Comparison of ENCODE assay signal across 8 cellular contexts in genomic region chr11:1263036-1263435, GRCh38. TPM values are rescaled to one million over a fixed set of nuclear protein-coding genes. Genes with fewer than 3 reads are reported as not detected.
DNase-seq lines count a peak whose midpoint lies in the region; FAIRE-seq and TF ChIP-seq lines count a peak whose summit lies in the region.

No MANE protein-coding gene starts in this region.

- no peaks in the 10 kb centered on the region for H3K27me3 ChIP-seq in tibial nerve

- H3K4me3 ChIP-seq in kidney (ENCODE audit: low read length in 2 of 2) (peak overlapping the region; percentile 4 to 68), tibial nerve (peak overlapping the region; percentile 38 to 67 (median 54))

- TF ChIP-seq EP300 in tibial nerve (IDR thresholded peaks at IDR 0.05) = no peak

- TF ChIP-seq CTCF in kidney (IDR thresholded peaks at IDR 0.05; ENCODE audit: borderline replicate concordance, extremely low read depth, insufficient read depth) (no peak), tibial nerve (IDR thresholded peaks at IDR 0.05) (no peak)

- H3K4me1 ChIP-seq in kidney (ENCODE audit: control insufficient read depth in 1 of 2, insufficient read depth in 1 of 2, low read depth in 1 of 2, low read length in 2 of 2) = peaks cover 9 to 15% of the 10 kb centered on the region in 2 donors
- H3K4me1 ChIP-seq in tibial nerve = peaks cover 4 to 25% (median 14%) of the 10 kb centered on the region in 4 donors

- intact Hi-C loops in activated CD4-positive, alpha-beta T cell treated with anti-CD3 and anti-CD28 coated beads, Interleukin-2, amount 10 ng/mL, durations not matched to agents 24 days and 14 days (cut with micrococcal nuclease) = loop anchor here (2.0 to 5.0 kb wide), 3 partner anchors 46 to 119 kb away; partner anchors contain the start of gene TOLLIP
- intact Hi-C loops in kidney (cut with DNase I) = no loop called here

- peaks cover 4% of the 10 kb centered on the region for H3K36me3 Mint-ChIP-seq in activated CD4-positive, alpha-beta T cell treated with anti-CD3 and anti-CD28 coated beads, Interleukin-2, amount 10 ng/mL, durations not matched to agents 24 days and 14 days (ENCODE audit: low read depth)
- H3K36me3 Mint-ChIP-seq in activated naive CD4-positive, alpha-beta T cell treated with anti-CD3 and anti-CD28 coated beads, Interleukin-2, amount 10 ng/mL, durations not matched to agents 7 days and 5 days = peaks cover 4% of the 10 kb centered on the region

- H3K27ac ChIP-seq in kidney (ENCODE audit: low read depth in 2 of 2, low read length in 2 of 2) (no peak overlapping the region), tibial nerve (peak overlapping the region; percentile 78 to 93 (median 86))

- no peak for DNase-seq in activated CD4-positive, alpha-beta T cell treated with anti-CD3 and anti-CD28 coated beads, Interleukin-2, amount 10 ng/mL, durations not matched to agents 24 days and 14 days
- DNase-seq in activated CD4-positive, alpha-beta T cell treated with anti-CD3 and anti-CD28 coated beads, Interleukin-2, amount 50 U/mL, for 4 hours = no peak
- DNase-seq in activated naive CD4-positive, alpha-beta T cell treated with anti-CD3 and anti-CD28 coated beads, Interleukin-2, amount 10 ng/mL, durations not matched to agents 7 days and 5 days = no peak
- no peak for DNase-seq in kidney
- DNase-seq in tibial nerve (ENCODE audit: low spot score in 2 of 2) = no peak
- DNase-seq in HEK293T (ENCODE audit: extremely low spot score) = no peak
- DNase-seq in mucosa of gallbladder (ENCODE audit: low spot score) = no peak
- DNase-seq in NCI-H2227 (lab: John Stamatoyannopoulos, UW; ENCODE audit: unreplicated experiment) = no peak

- no peak for TF ChIP-seq POLR2A in tibial nerve (IDR thresholded peaks at IDR 0.05)

- H3K4me1 Mint-ChIP-seq in activated CD4-positive, alpha-beta T cell treated with anti-CD3 and anti-CD28 coated beads, Interleukin-2, amount 10 ng/mL, durations not matched to agents 24 days and 14 days = peaks cover 6% of the 10 kb centered on the region
- H3K4me1 Mint-ChIP-seq in activated naive CD4-positive, alpha-beta T cell treated with anti-CD3 and anti-CD28 coated beads, Interleukin-2, amount 10 ng/mL, durations not matched to agents 7 days and 5 days = peaks cover 18% of the 10 kb centered on the region

- H3K27ac Mint-ChIP-seq in activated CD4-positive, alpha-beta T cell treated with anti-CD3 and anti-CD28 coated beads, Interleukin-2, amount 10 ng/mL, durations not matched to agents 24 days and 14 days = no peak overlapping the region
- H3K27ac Mint-ChIP-seq in activated naive CD4-positive, alpha-beta T cell treated with anti-CD3 and anti-CD28 coated beads, Interleukin-2, amount 10 ng/mL, durations not matched to agents 7 days and 5 days = peak overlapping the region; percentile 82

- H3K9me3 ChIP-seq in kidney (ENCODE audit: control insufficient read depth in 1 of 2, low read length in 2 of 2) (no peaks in the 10 kb centered on the region), tibial nerve (no peaks in the 10 kb centered on the region)

- peak overlapping the region in 1 of 2 donors; percentile 3 for H3K9ac ChIP-seq in kidney (ENCODE audit: low read length in 2 of 2)

- POLR2A ChIA-PET in HEK293T (lab: Yijun Ruan, JAX) = interaction anchor here (0.6 to 1.3 kb wide), 4 partner anchors 8 to 120 kb away, joined by 4 to 5 read pairs (median 4); partner anchors contain the start of gene TOLLIP

- no peaks in the 10 kb centered on the region for H3K27me3 Mint-ChIP-seq in activated CD4-positive, alpha-beta T cell treated with anti-CD3 and anti-CD28 coated beads, Interleukin-2, amount 10 ng/mL, durations not matched to agents 24 days and 14 days
- no peaks in the 10 kb centered on the region for H3K27me3 Mint-ChIP-seq in activated naive CD4-positive, alpha-beta T cell treated with anti-CD3 and anti-CD28 coated beads, Interleukin-2, amount 10 ng/mL, durations not matched to agents 7 days and 5 days

- no peak for FAIRE-seq in kidney (lab: Jason Lieb, UNC)

- CTCF ChIA-PET in activated naive CD4-positive, alpha-beta T cell treated with anti-CD3 and anti-CD28 coated beads, Interleukin-2, amount 10 ng/mL, durations not matched to agents 7 days and 5 days (lab: Charles Lee) = interaction anchor here (1.0 kb wide), 1 partner anchor 46 kb away, joined by 3 read pairs; the partner anchor contains the start of gene TOLLIP
- CTCF ChIA-PET in HEK293T (lab: Yijun Ruan, JAX) = no interaction called here

- H3K36me3 ChIP-seq in kidney (ENCODE audit: control insufficient read depth in 1 of 2, insufficient read depth in 2 of 2, low read length in 2 of 2) (no peaks in the 10 kb centered on the region), tibial nerve (no peaks in the 10 kb centered on the region)

- peaks cover 8% of the 10 kb centered on the region for H3K9me3 Mint-ChIP-seq in activated CD4-positive, alpha-beta T cell treated with anti-CD3 and anti-CD28 coated beads, Interleukin-2, amount 10 ng/mL, durations not matched to agents 24 days and 14 days
- peaks cover 10% of the 10 kb centered on the region for H3K9me3 Mint-ChIP-seq in activated naive CD4-positive, alpha-beta T cell treated with anti-CD3 and anti-CD28 coated beads, Interleukin-2, amount 10 ng/mL, durations not matched to agents 7 days and 5 days

- peak overlapping the region; percentile 78 for H3K4me3 Mint-ChIP-seq in activated CD4-positive, alpha-beta T cell treated with anti-CD3 and anti-CD28 coated beads, Interleukin-2, amount 10 ng/mL, durations not matched to agents 24 days and 14 days
- peak overlapping the region; percentile 68 for H3K4me3 Mint-ChIP-seq in activated naive CD4-positive, alpha-beta T cell treated with anti-CD3 and anti-CD28 coated beads, Interleukin-2, amount 10 ng/mL, durations not matched to agents 7 days and 5 days

- WGBS in tibial nerve, 2 donors = 29 to 30% methylated on average over 5 of the region's 8 CpGs

TF ChIP-seq in HEK293T, 16 proteins besides CTCF, POLR2A, EP300 and RAD21:
- TF ChIP-seq LEF1 (IDR thresholded peaks at IDR 0.05; ENCODE audit: borderline replicate concordance) = no peak
- no peak for TF ChIP-seq TARDBP (IDR thresholded peaks at IDR 0.05)
- TF ChIP-seq SP1 (IDR thresholded peaks at IDR 0.05) = no peak
- no peak for TF ChIP-seq PKNOX1 (IDR thresholded peaks at IDR 0.05)
- TF ChIP-seq CTBP1 (IDR thresholded peaks at IDR 0.05; ENCODE audit: borderline replicate concordance) = no peak
- no peak for TF ChIP-seq ARNT (IDR thresholded peaks at IDR 0.05)
- TF ChIP-seq FOXM1 (IDR thresholded peaks at IDR 0.05; ENCODE audit: borderline replicate concordance) = no peak
- no peak for TF ChIP-seq FOXK2 (IDR thresholded peaks at IDR 0.05)
- no peak for TF ChIP-seq HDGF (IDR thresholded peaks at IDR 0.05; ENCODE audit: borderline replicate concordance)
- no peak for TF ChIP-seq ELF4 (IDR thresholded peaks at IDR 0.05)
- TF ChIP-seq FOXA1 (IDR thresholded peaks at IDR 0.05) = no peak
- TF ChIP-seq ZNF384 (IDR thresholded peaks at IDR 0.05) = no peak
- TF ChIP-seq SUZ12 (IDR thresholded peaks at IDR 0.05) = no peak
- no peak for TF ChIP-seq BHLHE40 (IDR thresholded peaks at IDR 0.05; ENCODE audit: borderline replicate concordance)
- no peak for TF ChIP-seq NFRKB (IDR thresholded peaks at IDR 0.05)
- no peak for TF ChIP-seq L3MBTL2 (conservative IDR thresholded peaks at IDR 0.05)
TF ChIP-seq in HEK293T: peak in this region for 0.

RNA-seq across cellular contexts. Expression of gene MUC5B, which starts 40.2 kb away (rescaled TPM):
- total RNA-seq in activated CD4-positive, alpha-beta T cell treated with anti-CD3 and anti-CD28 coated beads, Interleukin-2, amount 10 ng/mL, durations not matched to agents 24 days and 14 days = not detected in 2 replicates
- total RNA-seq in kidney (0.38 TPM), tibial nerve (under 1 TPM in 2 of 4 donors, not detected in 2; under 0.01 to 0.22 TPM), mucosa of gallbladder (8,095 TPM)
- not detected for polyA plus RNA-seq in kidney (ENCODE audit: insufficient read depth, low read depth, low replicate concordance)

RNA-seq across cellular contexts. Expression of gene TOLLIP, which starts 46.4 kb away (rescaled TPM):
- total RNA-seq in activated CD4-positive, alpha-beta T cell treated with anti-CD3 and anti-CD28 coated beads, Interleukin-2, amount 10 ng/mL, durations not matched to agents 24 days and 14 days = 32.4 and 38.9 TPM in 2 replicates
- total RNA-seq in kidney (65.5 TPM), tibial nerve (10 to 100 TPM; 50.9 to 89.0 (median 54.9) TPM), mucosa of gallbladder (139 TPM)
- 88.0 TPM for polyA plus RNA-seq in kidney (ENCODE audit: insufficient read depth, low read depth, low replicate concordance)

Comparison
In these comparisons a context has a peak if more than half of its experiments do, and no peak if none do; other contexts are left out.
1. H3K27ac ChIP-seq: peak in tibial nerve (4 of 4); none in kidney (0 of 2).
2. RNA of gene MUC5B, which starts 40.2 kb away (total RNA-seq): 8,095 TPM in mucosa of gallbladder (single experiment); 0.38 TPM in kidney (single experiment), not detected in activated CD4-positive, alpha-beta T cell treated with anti-CD3 and anti-CD28 coated beads, Interleukin-2, amount 10 ng/mL, durations not matched to agents 24 days and 14 days and under 0.01 to 0.22 TPM in tibial nerve; every median in the first group is over 1,000 times any median in the second.